14 cellular contexts compared by ENCODE assay signal in genomic region chr16:85399583-85400284, GRCh38.
DNase-seq lines count a peak whose midpoint lies in the region; ATAC-seq and TF ChIP-seq lines count a peak whose summit lies in the region.
"Had no signal": no experiment of that assay in that cellular context is flagged by ENCODE, and none has a peak within 500 bp of the region (broad histone marks: within the 10 kb centered on the region; RNA-seq: fewer than 3 reads in every experiment).

No MANE protein-coding gene starts in this region.

- no peaks in the 10 kb centered on the region for H3K36me3 ChIP-seq in sigmoid colon
- H3K36me3 ChIP-seq: vagina had no signal

- H3K27ac ChIP-seq in sigmoid colon, result no peak overlapping the region
- H3K27ac ChIP-seq: vagina had no signal

- TF ChIP-seq POLR2A in sigmoid colon (IDR thresholded peaks at IDR 0.05), result no peak

- H3K4me3 ChIP-seq in sigmoid colon, result no peak overlapping the region
- H3K4me3 ChIP-seq: vagina had no signal

- intact Hi-C loops in left ventricle myocardium superior (cut with micrococcal nuclease) (no loop called here), sigmoid colon (cut with DNase I) (loop anchor here (10.0 kb wide), 1 partner anchor 315 kb away; no protein-coding TSS in a partner anchor)

- no peak for ATAC-seq in left ventricle myocardium superior
- ATAC-seq: stimulated activated naive CD8-positive, alpha-beta T cell treated with anti-CD3 and anti-CD28 coated beads, Interleukin-15, amount 100 ng/mL, for 72 hours had no signal

- DNase-seq in activated effector memory CD4-positive, alpha-beta T cell treated with anti-CD3 and anti-CD28 coated beads, Interleukin-2, amount 50 U/mL, for 16 hours, result peak; percentile 55
- DNase-seq in activated effector memory CD4-positive, alpha-beta T cell treated with Interleukin-2 at 50 U/mL for 16 hours, result no peak
- peak; percentile 77 for DNase-seq in NCI-H146 (lab: John Stamatoyannopoulos, UW)
- peak; percentile 27 for DNase-seq in left ventricle myocardium superior
- peak; percentile 46 for DNase-seq in sigmoid colon
- DNase-seq in NCI-H1105 (lab: John Stamatoyannopoulos, UW), result no peak
- no peak for DNase-seq in stimulated activated CD4-positive, alpha-beta T cell treated with anti-CD3 and anti-CD28 coated beads, Interleukin-4, amount 100 ng/mL, for 24 hours
- DNase-seq in hippocampal formation (lab: John Stamatoyannopoulos, UW), result no peak
- DNase-seq: HFFc6; KG1; NCI-H510A; stimulated activated CD4-positive, alpha-beta T cell treated with anti-CD3 and anti-CD28 coated beads, Interleukin-15, amount 100 ng/mL, for 24 hours; stimulated activated naive CD8-positive, alpha-beta T cell treated with anti-CD3 and anti-CD28 coated beads, Interleukin-15, amount 100 ng/mL, for 72 hours had no signal

- TF ChIP-seq EP300 in sigmoid colon (IDR thresholded peaks at IDR 0.05), result no peak

- no peak for TF ChIP-seq CTCF in sigmoid colon (IDR thresholded peaks at IDR 0.05)

- no peaks in the 10 kb centered on the region for H3K9me3 ChIP-seq in sigmoid colon
- H3K9me3 ChIP-seq: vagina had no signal

- WGBS in sigmoid colon, 2 donors, result 80 to 83% methylated on average over 23 of the region's 23 CpGs

- peaks cover 0 to 40% (median 35%) of the 10 kb centered on the region in 4 donors for H3K4me1 ChIP-seq in sigmoid colon

- H3K27me3 ChIP-seq in sigmoid colon, result no peaks in the 10 kb centered on the region
- H3K27me3 ChIP-seq: vagina had no signal

Comparison
In these comparisons a context has a peak if more than half of its experiments do, and no peak if none do; other contexts are left out.
1. DNase-seq: peak in activated effector memory CD4-positive, alpha-beta T cell treated with anti-CD3 and anti-CD28 coated beads, Interleukin-2, amount 50 U/mL, for 16 hours (single experiment), NCI-H146 (single experiment), left ventricle myocardium superior (single experiment) and sigmoid colon (single experiment); none in activated effector memory CD4-positive, alpha-beta T cell treated with Interleukin-2 at 50 U/mL for 16 hours (single experiment), NCI-H1105 (single experiment), stimulated activated CD4-positive, alpha-beta T cell treated with anti-CD3 and anti-CD28 coated beads, Interleukin-4, amount 100 ng/mL, for 24 hours (single experiment) and hippocampal formation (0 of 2).